22 cellular contexts compared by ENCODE assay signal in genomic region chr4:148238086-148238485, GRCh38.
DNase-seq lines count a peak whose midpoint lies in the region; ATAC-seq, FAIRE-seq and TF ChIP-seq lines count a peak whose summit lies in the region.
"Had no signal": no experiment of that assay in that cellular context is flagged by ENCODE, and none has a peak within 500 bp of the region (broad histone marks: within the 10 kb centered on the region; RNA-seq: fewer than 3 reads in every experiment).

No MANE protein-coding gene starts in this region.

- FAIRE-seq in astrocyte (lab: Jason Lieb, UNC) = no peak
- FAIRE-seq: D721Med had no signal

- no peaks in the 10 kb centered on the region for H3K36me3 ChIP-seq in astrocyte (ENCODE audit: insufficient read depth, low read length)
- H3K36me3 ChIP-seq: BE2C had no signal

- no peak overlapping the region for H3K9ac ChIP-seq in astrocyte (ENCODE audit: low read length)

- H3K36me3 Mint-ChIP-seq in astrocyte (ENCODE audit: low read depth, unreplicated experiment) = no peaks in the 10 kb centered on the region
- peaks cover 6% of the 10 kb centered on the region for H3K36me3 Mint-ChIP-seq in activated CD8-positive, alpha-beta T cell treated with anti-CD3 and anti-CD28 coated beads for 36 hours (ENCODE audit: low read depth)

- no peak overlapping the region for H3K27ac ChIP-seq in astrocyte (ENCODE audit: low read depth, low read length)

- H3K27me3 Mint-ChIP-seq in astrocyte (ENCODE audit: low read depth, unreplicated experiment) = no peaks in the 10 kb centered on the region
- H3K27me3 Mint-ChIP-seq in activated CD8-positive, alpha-beta T cell treated with anti-CD3 and anti-CD28 coated beads for 36 hours = no peaks in the 10 kb centered on the region

- TF ChIP-seq CTCF in astrocyte (IDR thresholded peaks at IDR 0.05; ENCODE audit: insufficient read depth, low read depth, low read length) (no peak), fibroblast of the aortic adventitia (IDR thresholded peaks at IDR 0.05; ENCODE audit: insufficient read depth, low read length) (no peak)
- no peak for TF ChIP-seq CTCF in activated CD8-positive, alpha-beta T cell treated with anti-CD3 and anti-CD28 coated beads for 36 hours (IDR thresholded peaks at IDR 0.05)

- no peaks in the 10 kb centered on the region for H3K9me3 ChIP-seq in astrocyte (ENCODE audit: insufficient read depth, low read depth, low read length)
- H3K9me3 ChIP-seq: BE2C had no signal

- DNase-seq in AG08395 (ENCODE audit: low spot score) = peak; percentile 10
- DNase-seq in GM04503 (ENCODE audit: low read depth) = peak; percentile 9
- peak; percentile 7 for DNase-seq in astrocyte (ENCODE audit: low read depth)
- peak; percentile 63 for DNase-seq in fibroblast of the aortic adventitia (ENCODE audit: low read depth)
- DNase-seq in activated CD8-positive, alpha-beta memory T cell treated with anti-CD3 and anti-CD28 coated beads, Interleukin-2, amount 50 U/mL, for 4 hours = no peak
- no peak for DNase-seq in activated CD8-positive, alpha-beta T cell treated with anti-CD3 and anti-CD28 coated beads for 36 hours
- no peak for DNase-seq in HuH-7.5 (ENCODE audit: low spot score)
- no peak for DNase-seq in left colon
- DNase-seq: BE2C, DMS53, GF-D8, H7, HFFc6, KG1, NCI-H1105, NCI-H146, NCI-H2029 treated with DMSO at 0.1 percent for 48 hours, NCI-H226, NCI-H510A treated with DMSO at 0.1 percent for 48 hours, NCI-H774 had no signal

- H3K9me3 Mint-ChIP-seq in astrocyte (ENCODE audit: unreplicated experiment) = no peaks in the 10 kb centered on the region
- H3K9me3 Mint-ChIP-seq in activated CD8-positive, alpha-beta T cell treated with anti-CD3 and anti-CD28 coated beads for 36 hours = no peaks in the 10 kb centered on the region

- POLR2A ChIA-PET in activated CD8-positive, alpha-beta T cell treated with anti-CD3 and anti-CD28 coated beads for 36 hours (lab: Charles Lee) = no interaction called here

- no peak overlapping the region for H3K4me3 ChIP-seq in astrocyte (ENCODE audit: insufficient read depth, low read depth, low read length)
- H3K4me3 ChIP-seq in fibroblast of the aortic adventitia (ENCODE audit: low read depth, low read length) = no peak overlapping the region

- intact Hi-C loops in activated CD8-positive, alpha-beta T cell treated with anti-CD3 and anti-CD28 coated beads for 36 hours (cut with micrococcal nuclease) = no loop called here
- intact Hi-C loops in left colon (cut with DNase I, micrococcal nuclease) = no loop called here

- peaks cover 3% of the 10 kb centered on the region for H3K4me1 Mint-ChIP-seq in astrocyte (ENCODE audit: low read depth, unreplicated experiment)
- peaks cover 16% of the 10 kb centered on the region for H3K4me1 Mint-ChIP-seq in activated CD8-positive, alpha-beta T cell treated with anti-CD3 and anti-CD28 coated beads for 36 hours (ENCODE audit: low read depth)

- H2AFZ ChIP-seq in astrocyte (ENCODE audit: low read depth, low read length) = no peak overlapping the region

- CTCF ChIA-PET in activated CD8-positive, alpha-beta T cell treated with anti-CD3 and anti-CD28 coated beads for 36 hours (lab: Charles Lee) = interaction anchor here (1.0 kb wide), 1 partner anchor 12 kb away, joined by 3 read pairs; no protein-coding TSS in a partner anchor

- H3K4me3 Mint-ChIP-seq in astrocyte (ENCODE audit: unreplicated experiment) = no peak overlapping the region
- H3K4me3 Mint-ChIP-seq in activated CD8-positive, alpha-beta T cell treated with anti-CD3 and anti-CD28 coated beads for 36 hours = no peak overlapping the region
- H3K4me3 Mint-ChIP-seq: HFFc6 had no signal

- H3K79me2 ChIP-seq in astrocyte (ENCODE audit: insufficient read depth, low read length) = no peaks in the 10 kb centered on the region

- no peaks in the 10 kb centered on the region for H4K20me1 ChIP-seq in astrocyte (ENCODE audit: insufficient read depth, low read length)

- no peak overlapping the region for H3K27ac Mint-ChIP-seq in astrocyte (ENCODE audit: unreplicated experiment)
- H3K27ac Mint-ChIP-seq in activated CD8-positive, alpha-beta T cell treated with anti-CD3 and anti-CD28 coated beads for 36 hours = no peak overlapping the region
- H3K27ac Mint-ChIP-seq: HFFc6 had no signal

- no peaks in the 10 kb centered on the region for H3K27me3 ChIP-seq in astrocyte (ENCODE audit: insufficient read depth, low read length)
- H3K27me3 ChIP-seq: BE2C had no signal

- ATAC-seq in activated CD8-positive, alpha-beta T cell treated with anti-CD3 and anti-CD28 coated beads for 36 hours = no peak
- no peak for ATAC-seq in left colon
- ATAC-seq: Panc1 had no signal

- no peak overlapping the region for H3K4me2 ChIP-seq in astrocyte (ENCODE audit: low read length)

- H3K4me1 ChIP-seq in astrocyte (ENCODE audit: insufficient read depth, low read length) = no peaks in the 10 kb centered on the region
- H3K4me1 ChIP-seq: BE2C had no signal

Comparison
In these comparisons a context has a peak if more than half of its experiments do, and no peak if none do; other contexts are left out.
1. DNase-seq: peak in AG08395 (single experiment), GM04503 (single experiment), astrocyte (single experiment) and fibroblast of the aortic adventitia (single experiment); none in activated CD8-positive, alpha-beta memory T cell treated with anti-CD3 and anti-CD28 coated beads, Interleukin-2, amount 50 U/mL, for 4 hours (single experiment), activated CD8-positive, alpha-beta T cell treated with anti-CD3 and anti-CD28 coated beads for 36 hours (single experiment), HuH-7.5 (single experiment) and left colon (0 of 2).